In the genomic region with DNA sequence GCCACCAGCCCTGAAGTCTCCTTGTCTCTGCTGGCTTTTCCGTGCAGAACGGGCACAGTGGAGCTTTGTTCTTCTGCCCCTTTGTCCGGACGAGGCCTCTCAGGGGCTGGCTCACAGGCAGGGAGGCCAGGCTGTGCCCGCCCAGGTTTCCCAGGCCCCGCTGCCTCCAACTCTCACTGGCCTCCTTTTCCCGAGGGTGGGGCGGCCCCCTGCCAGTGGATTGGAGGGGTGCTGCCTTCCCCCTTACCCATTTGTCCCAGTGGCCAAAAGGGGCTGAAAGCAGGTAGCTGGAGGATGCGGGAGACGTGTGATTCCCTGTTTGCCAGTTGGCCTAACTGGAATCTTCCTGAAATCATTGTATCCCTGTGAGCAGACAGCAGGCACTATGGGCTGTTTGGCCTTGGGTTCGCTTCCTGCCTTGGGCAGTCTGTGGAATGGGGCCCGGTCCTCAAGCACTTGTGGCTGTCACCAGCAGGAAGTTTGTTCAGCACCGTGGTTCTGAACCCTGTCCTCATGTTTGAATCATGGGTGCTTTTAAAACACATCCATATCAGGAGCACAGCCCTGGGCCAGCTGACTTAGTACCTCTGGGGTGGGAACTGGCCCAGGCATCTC, we compare ENCODE assay signal across 1 cellular context.
TF ChIP-seq lines count a peak whose summit lies in the region.

No MANE protein-coding gene starts in this region.

TF ChIP-seq in HepG2, 621 proteins besides CTCF, POLR2A, EP300 and RAD21 (continued from another document and continues in another):
- TF ChIP-seq, protein P1, sequence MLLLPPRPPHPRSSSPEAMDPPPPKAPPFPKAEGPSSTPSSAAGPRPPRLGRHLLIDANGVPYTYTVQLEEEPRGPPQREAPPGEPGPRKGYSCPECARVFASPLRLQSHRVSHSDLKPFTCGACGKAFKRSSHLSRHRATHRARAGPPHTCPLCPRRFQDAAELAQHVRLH (CRISPR knock-in tag; IDR thresholded peaks at IDR 0.05; ENCODE audit: borderline replicate concordance, low read depth): 0 out of 2 replicates have a peak, but pooled peaks have one; percentile 24
- TF ChIP-seq HNF4A (CRISPR knock-in tag; IDR thresholded peaks at IDR 0.05) (peak; percentile 47; the same call in 1 of the 2 replicates), RCOR2 (CRISPR knock-in tag; IDR thresholded peaks at IDR 0.05) (peak; percentile 43), MXI1 (IDR thresholded peaks at IDR 0.05; ENCODE audit: borderline replicate concordance, low read depth, low read length) (no peak), ETV5 (CRISPR knock-in tag; IDR thresholded peaks at IDR 0.05; ENCODE audit: borderline replicate concordance) (peak; percentile 86), GABPB1 (CRISPR knock-in tag; IDR thresholded peaks at IDR 0.05) (peak; percentile 33), NFE2 (CRISPR knock-in tag; IDR thresholded peaks at IDR 0.05) (no peak), ZFP62 (CRISPR knock-in tag; IDR thresholded peaks at IDR 0.05) (no peak), KMT2A (CRISPR knock-in tag; IDR thresholded peaks at IDR 0.05) (no peak), TEAD3 (CRISPR knock-in tag; optimal IDR thresholded peaks at IDR 0.05; ENCODE audit: borderline replicate concordance) (peak; percentile 49), U2AF1 (optimal IDR thresholded peaks at IDR 0.05; ENCODE audit: low read depth, low read length) (peak; percentile 53), SOX6 (IDR thresholded peaks at IDR 0.05) (no peak), SOX6 (CRISPR knock-in tag; IDR thresholded peaks at IDR 0.05) (peak; percentile 65), ZNF644 (CRISPR knock-in tag; IDR thresholded peaks at IDR 0.05; ENCODE audit: low read depth) (peak; percentile 30; the same call in 1 of the 2 replicates), SPEN (CRISPR knock-in tag; IDR thresholded peaks at IDR 0.05; ENCODE audit: low read depth) (peak; percentile 61; the same call in 1 of the 2 replicates), ZNF331 (CRISPR knock-in tag; IDR thresholded peaks at IDR 0.05) (peak; percentile 34; the same call in 1 of the 2 replicates), RARA (CRISPR knock-in tag; IDR thresholded peaks at IDR 0.05) (peak; percentile 66), ZNF891 (CRISPR knock-in tag; IDR thresholded peaks at IDR 0.05) (0 out of 2 replicates have a peak, but pooled peaks have one; percentile 61), ZNF564 (CRISPR knock-in tag; IDR thresholded peaks at IDR 0.05) (peak; percentile 18; the same call in 1 of the 2 replicates), ZNF607 (CRISPR knock-in tag; IDR thresholded peaks at IDR 0.05; ENCODE audit: borderline replicate concordance) (0 out of 2 replicates have a peak, but pooled peaks have one; percentile 55), DNMT3B (CRISPR knock-in tag; conservative IDR thresholded peaks at IDR 0.05) (no peak), ZBTB38 (CRISPR knock-in tag; IDR thresholded peaks at IDR 0.05) (peak; percentile 36; the same call in 1 of the 2 replicates), MED1 (CRISPR knock-in tag; IDR thresholded peaks at IDR 0.05) (peak; percentile 60), ZFY (CRISPR knock-in tag; IDR thresholded peaks at IDR 0.05) (peak; percentile 68; the same call in 1 of the 2 replicates), POLR2G (IDR thresholded peaks at IDR 0.05; ENCODE audit: low read depth, low read length) (peak; percentile 26; the same call in 1 of the 2 replicates), ZNF788 (CRISPR knock-in tag; IDR thresholded peaks at IDR 0.05; ENCODE audit: borderline replicate concordance) (peak; percentile 59; the same call in 1 of the 2 replicates), ZNF629 (CRISPR knock-in tag; conservative IDR thresholded peaks at IDR 0.05) (peak; percentile 72), ZNF441 (CRISPR knock-in tag; IDR thresholded peaks at IDR 0.05; ENCODE audit: borderline replicate concordance) (0 out of 2 replicates have a peak, but pooled peaks have one; percentile 15), HMG20A (CRISPR knock-in tag; IDR thresholded peaks at IDR 0.05; ENCODE audit: borderline replicate concordance) (peak; percentile 45; the same call in 1 of the 2 replicates), ZFX (CRISPR knock-in tag; IDR thresholded peaks at IDR 0.05; ENCODE audit: low read depth) (peak; percentile 76), GFI1 (CRISPR knock-in tag; IDR thresholded peaks at IDR 0.05; ENCODE audit: borderline replicate concordance) (peak; percentile 37; the same call in 1 of the 2 replicates), NFKB2 (CRISPR knock-in tag; IDR thresholded peaks at IDR 0.05; ENCODE audit: borderline replicate concordance) (peak; percentile 18; the same call in 1 of the 2 replicates)
- TF ChIP-seq, protein P2, sequence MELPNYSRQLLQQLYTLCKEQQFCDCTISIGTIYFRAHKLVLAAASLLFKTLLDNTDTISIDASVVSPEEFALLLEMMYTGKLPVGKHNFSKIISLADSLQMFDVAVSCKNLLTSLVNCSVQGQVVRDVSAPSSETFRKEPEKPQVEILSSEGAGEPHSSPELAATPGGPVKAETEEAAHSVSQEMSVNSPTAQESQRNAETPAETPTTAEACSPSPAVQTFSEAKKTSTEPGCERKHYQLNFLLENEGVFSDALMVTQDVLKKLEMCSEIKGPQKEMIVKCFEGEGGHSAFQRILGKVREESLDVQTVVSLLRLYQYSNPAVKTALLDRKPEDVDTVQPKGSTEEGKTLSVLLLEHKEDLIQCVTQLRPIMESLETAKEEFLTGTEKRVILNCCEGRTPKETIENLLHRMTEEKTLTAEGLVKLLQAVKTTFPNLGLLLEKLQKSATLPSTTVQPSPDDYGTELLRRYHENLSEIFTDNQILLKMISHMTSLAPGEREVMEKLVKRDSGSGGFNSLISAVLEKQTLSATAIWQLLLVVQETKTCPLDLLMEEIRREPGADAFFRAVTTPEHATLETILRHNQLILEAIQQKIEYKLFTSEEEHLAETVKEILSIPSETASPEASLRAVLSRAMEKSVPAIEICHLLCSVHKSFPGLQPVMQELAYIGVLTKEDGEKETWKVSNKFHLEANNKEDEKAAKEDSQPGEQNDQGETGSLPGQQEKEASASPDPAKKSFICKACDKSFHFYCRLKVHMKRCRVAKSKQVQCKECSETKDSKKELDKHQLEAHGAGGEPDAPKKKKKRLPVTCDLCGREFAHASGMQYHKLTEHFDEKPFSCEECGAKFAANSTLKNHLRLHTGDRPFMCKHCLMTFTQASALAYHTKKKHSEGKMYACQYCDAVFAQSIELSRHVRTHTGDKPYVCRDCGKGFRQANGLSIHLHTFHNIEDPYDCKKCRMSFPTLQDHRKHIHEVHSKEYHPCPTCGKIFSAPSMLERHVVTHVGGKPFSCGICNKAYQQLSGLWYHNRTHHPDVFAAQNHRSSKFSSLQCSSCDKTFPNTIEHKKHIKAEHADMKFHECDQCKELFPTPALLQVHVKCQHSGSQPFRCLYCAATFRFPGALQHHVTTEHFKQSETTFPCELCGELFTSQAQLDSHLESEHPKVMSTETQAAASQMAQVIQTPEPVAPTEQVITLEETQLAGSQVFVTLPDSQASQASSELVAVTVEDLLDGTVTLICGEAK (IDR thresholded peaks at IDR 0.05): no peak
- TF ChIP-seq, protein P2 (CRISPR knock-in tag; IDR thresholded peaks at IDR 0.05): peak; percentile 35; the same call in 1 of the 2 replicates
- TF ChIP-seq, protein P3, sequence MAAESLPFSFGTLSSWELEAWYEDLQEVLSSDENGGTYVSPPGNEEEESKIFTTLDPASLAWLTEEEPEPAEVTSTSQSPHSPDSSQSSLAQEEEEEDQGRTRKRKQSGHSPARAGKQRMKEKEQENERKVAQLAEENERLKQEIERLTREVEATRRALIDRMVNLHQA (CRISPR knock-in tag; IDR thresholded peaks at IDR 0.05): no peak
- TF ChIP-seq, protein P4, sequence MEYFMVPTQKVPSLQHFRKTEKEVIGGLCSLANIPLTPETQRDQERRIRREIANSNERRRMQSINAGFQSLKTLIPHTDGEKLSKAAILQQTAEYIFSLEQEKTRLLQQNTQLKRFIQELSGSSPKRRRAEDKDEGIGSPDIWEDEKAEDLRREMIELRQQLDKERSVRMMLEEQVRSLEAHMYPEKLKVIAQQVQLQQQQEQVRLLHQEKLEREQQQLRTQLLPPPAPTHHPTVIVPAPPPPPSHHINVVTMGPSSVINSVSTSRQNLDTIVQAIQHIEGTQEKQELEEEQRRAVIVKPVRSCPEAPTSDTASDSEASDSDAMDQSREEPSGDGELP (IDR thresholded peaks at IDR 0.05; ENCODE audit: borderline replicate concordance, low read depth): peak; percentile 63; the same call in 1 of the 2 replicates
- TF ChIP-seq, protein P5, sequence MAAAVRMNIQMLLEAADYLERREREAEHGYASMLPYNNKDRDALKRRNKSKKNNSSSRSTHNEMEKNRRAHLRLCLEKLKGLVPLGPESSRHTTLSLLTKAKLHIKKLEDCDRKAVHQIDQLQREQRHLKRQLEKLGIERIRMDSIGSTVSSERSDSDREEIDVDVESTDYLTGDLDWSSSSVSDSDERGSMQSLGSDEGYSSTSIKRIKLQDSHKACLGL (CRISPR knock-in tag; IDR thresholded peaks at IDR 0.05): 0 out of 2 replicates have a peak, but pooled peaks have one; percentile 38
- TF ChIP-seq, protein P6, sequence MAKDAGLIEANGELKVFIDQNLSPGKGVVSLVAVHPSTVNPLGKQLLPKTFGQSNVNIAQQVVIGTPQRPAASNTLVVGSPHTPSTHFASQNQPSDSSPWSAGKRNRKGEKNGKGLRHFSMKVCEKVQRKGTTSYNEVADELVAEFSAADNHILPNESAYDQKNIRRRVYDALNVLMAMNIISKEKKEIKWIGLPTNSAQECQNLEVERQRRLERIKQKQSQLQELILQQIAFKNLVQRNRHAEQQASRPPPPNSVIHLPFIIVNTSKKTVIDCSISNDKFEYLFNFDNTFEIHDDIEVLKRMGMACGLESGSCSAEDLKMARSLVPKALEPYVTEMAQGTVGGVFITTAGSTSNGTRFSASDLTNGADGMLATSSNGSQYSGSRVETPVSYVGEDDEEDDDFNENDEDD (CRISPR knock-in tag; IDR thresholded peaks at IDR 0.05; ENCODE audit: borderline replicate concordance): peak; percentile 54; the same call in 1 of the 2 replicates
- TF ChIP-seq, protein P7, sequence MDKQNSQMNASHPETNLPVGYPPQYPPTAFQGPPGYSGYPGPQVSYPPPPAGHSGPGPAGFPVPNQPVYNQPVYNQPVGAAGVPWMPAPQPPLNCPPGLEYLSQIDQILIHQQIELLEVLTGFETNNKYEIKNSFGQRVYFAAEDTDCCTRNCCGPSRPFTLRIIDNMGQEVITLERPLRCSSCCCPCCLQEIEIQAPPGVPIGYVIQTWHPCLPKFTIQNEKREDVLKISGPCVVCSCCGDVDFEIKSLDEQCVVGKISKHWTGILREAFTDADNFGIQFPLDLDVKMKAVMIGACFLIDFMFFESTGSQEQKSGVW (CRISPR knock-in tag; IDR thresholded peaks at IDR 0.05; ENCODE audit: borderline replicate concordance): no peak
- TF ChIP-seq, protein P8, sequence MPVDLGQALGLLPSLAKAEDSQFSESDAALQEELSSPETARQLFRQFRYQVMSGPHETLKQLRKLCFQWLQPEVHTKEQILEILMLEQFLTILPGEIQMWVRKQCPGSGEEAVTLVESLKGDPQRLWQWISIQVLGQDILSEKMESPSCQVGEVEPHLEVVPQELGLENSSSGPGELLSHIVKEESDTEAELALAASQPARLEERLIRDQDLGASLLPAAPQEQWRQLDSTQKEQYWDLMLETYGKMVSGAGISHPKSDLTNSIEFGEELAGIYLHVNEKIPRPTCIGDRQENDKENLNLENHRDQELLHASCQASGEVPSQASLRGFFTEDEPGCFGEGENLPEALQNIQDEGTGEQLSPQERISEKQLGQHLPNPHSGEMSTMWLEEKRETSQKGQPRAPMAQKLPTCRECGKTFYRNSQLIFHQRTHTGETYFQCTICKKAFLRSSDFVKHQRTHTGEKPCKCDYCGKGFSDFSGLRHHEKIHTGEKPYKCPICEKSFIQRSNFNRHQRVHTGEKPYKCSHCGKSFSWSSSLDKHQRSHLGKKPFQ (CRISPR knock-in tag; IDR thresholded peaks at IDR 0.05; ENCODE audit: insufficient replicate concordance): peak; percentile 61
- TF ChIP-seq, protein P9, sequence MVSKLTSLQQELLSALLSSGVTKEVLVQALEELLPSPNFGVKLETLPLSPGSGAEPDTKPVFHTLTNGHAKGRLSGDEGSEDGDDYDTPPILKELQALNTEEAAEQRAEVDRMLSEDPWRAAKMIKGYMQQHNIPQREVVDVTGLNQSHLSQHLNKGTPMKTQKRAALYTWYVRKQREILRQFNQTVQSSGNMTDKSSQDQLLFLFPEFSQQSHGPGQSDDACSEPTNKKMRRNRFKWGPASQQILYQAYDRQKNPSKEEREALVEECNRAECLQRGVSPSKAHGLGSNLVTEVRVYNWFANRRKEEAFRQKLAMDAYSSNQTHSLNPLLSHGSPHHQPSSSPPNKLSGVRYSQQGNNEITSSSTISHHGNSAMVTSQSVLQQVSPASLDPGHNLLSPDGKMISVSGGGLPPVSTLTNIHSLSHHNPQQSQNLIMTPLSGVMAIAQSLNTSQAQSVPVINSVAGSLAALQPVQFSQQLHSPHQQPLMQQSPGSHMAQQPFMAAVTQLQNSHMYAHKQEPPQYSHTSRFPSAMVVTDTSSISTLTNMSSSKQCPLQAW (CRISPR knock-in tag; IDR thresholded peaks at IDR 0.05): 0 out of 2 replicates have a peak, but pooled peaks have one; percentile 24
